ENCODE assay signal across 17 cellular contexts in the genomic region with DNA sequence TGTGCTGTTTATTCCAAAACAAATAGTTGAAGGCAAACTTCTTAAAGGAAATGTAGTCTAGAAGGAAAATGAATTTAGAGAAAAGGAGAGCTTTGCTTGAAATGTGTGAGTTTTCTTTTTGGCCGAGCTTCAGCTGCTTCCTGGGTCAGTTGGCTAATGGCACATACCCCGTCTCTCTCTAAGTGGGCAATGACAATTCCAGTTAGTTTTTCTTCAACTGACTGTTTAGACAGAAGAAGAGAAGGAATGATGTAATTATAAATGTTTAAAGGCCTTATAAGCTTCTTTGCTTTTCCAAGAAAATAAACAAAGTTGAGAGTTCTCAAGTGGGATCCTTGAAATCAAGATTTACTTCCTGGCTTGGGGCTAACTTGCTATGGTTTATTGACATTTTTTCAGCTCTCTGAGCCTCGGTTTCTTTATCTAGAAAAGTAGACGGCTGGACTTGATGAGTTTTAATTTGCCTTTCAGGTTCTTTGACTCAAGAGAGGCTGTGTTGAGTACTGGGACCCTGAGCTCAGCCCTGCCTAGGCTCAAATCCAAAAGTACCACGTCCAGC.
DNase-seq lines count a peak whose midpoint lies in the region; ATAC-seq and TF ChIP-seq lines count a peak whose summit lies in the region.
"Had no signal": no experiment of that assay in that cellular context is flagged by ENCODE, and none has a peak within 500 bp of the region (broad histone marks: within the 10 kb centered on the region; RNA-seq: fewer than 3 reads in every experiment).

No MANE protein-coding gene starts in this region.

- no peaks in the 10 kb centered on the region for H3K79me2 ChIP-seq in GM23338 (replicated peaks; ENCODE audit: insufficient read depth)

- peaks cover 5% of the 10 kb centered on the region; the same call in 2 of the 3 replicates for H3K9me3 Mint-ChIP-seq in GM23338
- H3K9me3 Mint-ChIP-seq in type B pancreatic cell = no peaks in the 10 kb centered on the region
- no peaks in the 10 kb centered on the region for H3K9me3 Mint-ChIP-seq in activated CD8-positive, alpha-beta T cell treated with anti-CD3 and anti-CD28 coated beads, Interleukin-2, amount 10 ng/mL, durations not matched to agents 7 days and 5 days (ENCODE audit: insufficient read depth)

- no peaks in the 10 kb centered on the region; the same call in 1 of the 3 replicates for H3K36me3 Mint-ChIP-seq in GM23338 (ENCODE audit: low read depth)
- no peaks in the 10 kb centered on the region for H3K36me3 Mint-ChIP-seq in type B pancreatic cell
- no peaks in the 10 kb centered on the region for H3K36me3 Mint-ChIP-seq in activated CD8-positive, alpha-beta T cell treated with anti-CD3 and anti-CD28 coated beads, Interleukin-2, amount 10 ng/mL, durations not matched to agents 7 days and 5 days (ENCODE audit: low read depth)

- H3K27me3 ChIP-seq in GM23338 (ENCODE audit: insufficient read depth) = no peaks in the 10 kb centered on the region
- H3K27me3 ChIP-seq in MG63 = no peaks in the 10 kb centered on the region
- H3K27me3 ChIP-seq in spleen (replicated peaks in 1 of 7) = no peaks in the 10 kb centered on the region
- H3K27me3 ChIP-seq: Peyer's patch had no signal

- POLR2A ChIA-PET in activated CD8-positive, alpha-beta T cell treated with anti-CD3 and anti-CD28 coated beads, Interleukin-2, amount 10 ng/mL, durations not matched to agents 7 days and 5 days (lab: Charles Lee) = no interaction called here

- TF ChIP-seq CTCF in GM23338 (conservative IDR thresholded peaks at IDR 0.05; ENCODE audit: low read depth in 2 of 2) (no peak), spleen (IDR thresholded peaks at IDR 0.05 in 8 of 11, conservative IDR thresholded peaks at IDR 0.05 in 3 of 11) (no peak), type B pancreatic cell (conservative IDR thresholded peaks at IDR 0.05) (no peak)

- no peaks in the 10 kb centered on the region for H3K9me3 ChIP-seq in MG63
- peaks cover 0 to 8% (median 0%) of the 10 kb centered on the region in 8 donors for H3K9me3 ChIP-seq in spleen

- H3K4me1 ChIP-seq in GM23338 (ENCODE audit: insufficient read depth) = 0 out of 2 replicates have a peak, but pooled peaks cover 7% of the 10 kb centered on the region
- H3K4me1 ChIP-seq in spleen = no peaks in the 10 kb centered on the region
- H3K4me1 ChIP-seq: Peyer's patch had no signal

- WGBS in spleen, 5 donors = 48 to 69% (median 58%) methylated on average over 5 of the region's 5 CpGs

- H3K4me3 Mint-ChIP-seq in GM23338 (no peak overlapping the region), type B pancreatic cell (no peak overlapping the region)
- no peak overlapping the region for H3K4me3 Mint-ChIP-seq in activated CD8-positive, alpha-beta T cell treated with anti-CD3 and anti-CD28 coated beads, Interleukin-2, amount 10 ng/mL, durations not matched to agents 7 days and 5 days

- intact Hi-C loops in spleen (cut with DNase I; ENCODE audit: low total_unique reads) = no loop called here

- H3K4me2 ChIP-seq in GM23338 = no peak overlapping the region

- DNase-seq in GM23338 (ENCODE audit: low spot score) = no peak
- DNase-seq in MG63 = peak; percentile 30
- DNase-seq in iris pigment epithelial cell (ENCODE audit: low read depth) = peak; percentile 17
- DNase-seq in spleen = no peak
- DNase-seq in type B pancreatic cell (ENCODE audit: extremely low spot score, unreplicated experiment) = no peak
- DNase-seq in activated CD8-positive, alpha-beta T cell treated with anti-CD3 and anti-CD28 coated beads, Interleukin-2, amount 10 ng/mL, durations not matched to agents 7 days and 5 days = no peak
- DNase-seq: ACHN, COR-L47, HCEC 1CT, MM.1S, NCI-H1092 treated with DMSO at 0.1 percent for 48 hours, NCI-H2081 treated with DMSO at 0.1 percent for 48 hours, NCI-H2227 treated with DMSO at 0.1 percent for 48 hours, NCI-H524, Peyer's patch had no signal

- H3F3A ChIP-seq in GM23338 (replicated peaks; ENCODE audit: low read depth) = no peaks in the 10 kb centered on the region

- H3K4me1 Mint-ChIP-seq in GM23338 = peaks cover 25% of the 10 kb centered on the region
- peaks cover 3% of the 10 kb centered on the region for H3K4me1 Mint-ChIP-seq in type B pancreatic cell (ENCODE audit: unreplicated experiment)
- no peaks in the 10 kb centered on the region for H3K4me1 Mint-ChIP-seq in activated CD8-positive, alpha-beta T cell treated with anti-CD3 and anti-CD28 coated beads, Interleukin-2, amount 10 ng/mL, durations not matched to agents 7 days and 5 days (ENCODE audit: low read depth)

- no peaks in the 10 kb centered on the region for H4K20me1 ChIP-seq in GM23338 (replicated peaks; ENCODE audit: insufficient read depth)

- H3K36me3 ChIP-seq in GM23338 (ENCODE audit: insufficient read depth) (no peaks in the 10 kb centered on the region), MG63 (no peaks in the 10 kb centered on the region), spleen (no peaks in the 10 kb centered on the region)
- H3K36me3 ChIP-seq: Peyer's patch had no signal

- H3K27me3 Mint-ChIP-seq in GM23338 (ENCODE audit: insufficient read depth, low read depth, poor library complexity) (peaks cover 1% of the 10 kb centered on the region), type B pancreatic cell (no peaks in the 10 kb centered on the region)
- H3K27me3 Mint-ChIP-seq in activated CD8-positive, alpha-beta T cell treated with anti-CD3 and anti-CD28 coated beads, Interleukin-2, amount 10 ng/mL, durations not matched to agents 7 days and 5 days (ENCODE audit: low read depth) = peaks cover 2% of the 10 kb centered on the region

- H3K27ac ChIP-seq in GM23338 (ENCODE audit: low read depth) = no peak overlapping the region
- peak overlapping the region in 5 of 8 donors; percentile 11 to 42 (median 28) for H3K27ac ChIP-seq in spleen
- H3K27ac ChIP-seq: Peyer's patch had no signal

- no peak for TF ChIP-seq POLR2A in spleen (IDR thresholded peaks at IDR 0.05)

- CTCF ChIA-PET in activated CD8-positive, alpha-beta T cell treated with anti-CD3 and anti-CD28 coated beads, Interleukin-2, amount 10 ng/mL, durations not matched to agents 7 days and 5 days (lab: Charles Lee) = no interaction called here

- H3K9me2 ChIP-seq in GM23338 (ENCODE audit: insufficient read depth) = no peaks in the 10 kb centered on the region

- ATAC-seq in GM23338 (no peak), HG02884 (IDR thresholded peaks at IDR 0.05; ENCODE audit: unreplicated experiment) (no peak)
- no peak for ATAC-seq in activated CD8-positive, alpha-beta T cell treated with anti-CD3 and anti-CD28 coated beads, Interleukin-2, amount 10 ng/mL, durations not matched to agents 7 days and 5 days
- ATAC-seq: Right ventricle myocardium inferior had no signal

- H3K27ac Mint-ChIP-seq in GM23338 (no peak overlapping the region), type B pancreatic cell (no peak overlapping the region)
- H3K27ac Mint-ChIP-seq in activated CD8-positive, alpha-beta T cell treated with anti-CD3 and anti-CD28 coated beads, Interleukin-2, amount 10 ng/mL, durations not matched to agents 7 days and 5 days = no peak overlapping the region

- H2AFZ ChIP-seq in GM23338 = 0 out of 2 replicates have a peak overlapping the region, but pooled peaks have one; percentile 20

- H3K4me3 ChIP-seq in GM23338 (no peak overlapping the region), MG63 (no peak overlapping the region), spleen (no peak overlapping the region)
- H3K4me3 ChIP-seq: Peyer's patch had no signal

TF ChIP-seq in GM23338, 12 proteins besides CTCF, POLR2A, EP300 and RAD21 (continues in another document):
- TF ChIP-seq ZNF331 (CRISPR knock-in tag; IDR thresholded peaks at IDR 0.05; ENCODE audit: low read depth) (no peak), NANOG (IDR thresholded peaks at IDR 0.05; ENCODE audit: borderline replicate concordance) (no peak)

Comparison
In these comparisons a context has a peak if more than half of its experiments do, and no peak if none do; other contexts are left out.
1. DNase-seq: peak in MG63 (single experiment) and iris pigment epithelial cell (single experiment); none in GM23338 (single experiment), spleen (single experiment), type B pancreatic cell (single experiment) and activated CD8-positive, alpha-beta T cell treated with anti-CD3 and anti-CD28 coated beads, Interleukin-2, amount 10 ng/mL, durations not matched to agents 7 days and 5 days (single experiment).